Comparison of ENCODE assay signal across 18 cellular contexts in the genomic region with DNA sequence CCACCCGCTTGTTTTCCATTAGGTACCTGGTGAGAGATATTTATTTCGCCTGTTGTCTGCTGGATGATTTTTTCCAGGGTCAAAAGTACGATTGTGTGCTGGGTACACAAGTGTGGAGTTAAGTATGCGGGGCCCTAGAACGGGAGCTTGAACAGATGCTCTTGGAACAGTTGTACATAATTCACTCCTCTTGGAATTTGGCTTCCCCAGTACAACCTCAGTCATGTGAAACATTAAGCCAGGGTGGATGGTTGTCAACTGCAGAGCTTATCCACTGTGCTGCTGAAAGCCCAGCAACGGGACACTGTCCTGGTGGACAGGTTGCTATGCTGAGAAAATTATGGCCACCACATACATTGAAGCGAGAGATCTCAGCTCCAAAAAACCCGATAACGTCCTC.
DNase-seq lines count a peak whose midpoint lies in the region; ATAC-seq and TF ChIP-seq lines count a peak whose summit lies in the region.
"Had no signal": no experiment of that assay in that cellular context is flagged by ENCODE, and none has a peak within 500 bp of the region (broad histone marks: within the 10 kb centered on the region; RNA-seq: fewer than 3 reads in every experiment).

No MANE protein-coding gene starts in this region.

- ATAC-seq in Right ventricle myocardium superior (ENCODE audit: poor library complexity) (peak; percentile 87), left cardiac atrium (peak; percentile 18 to 40), GM21515 (IDR thresholded peaks at IDR 0.05; ENCODE audit: unreplicated experiment) (no peak), left colon (no peak)
- no peak for ATAC-seq in stimulated activated naive CD8-positive, alpha-beta T cell treated with anti-CD3 and anti-CD28 coated beads, Interleukin-15, Interleukin-2, amounts not matched to agents 100 U/mL and 50 U/mL, for 24 hours
- ATAC-seq: HCT116, Panc1 had no signal

- intact Hi-C loops in Right ventricle myocardium superior (cut with DNase I): no loop called here
- intact Hi-C loops in cardiac septum (cut with DNase I): no loop called here
- intact Hi-C loops in left cardiac atrium (cut with DNase I): loop anchor here in 1 of 2 donors (10.0 kb wide), 1 partner anchor 175 kb away; a partner anchor contains a TSS
- intact Hi-C loops in left colon (cut with DNase I, micrococcal nuclease): no loop called here

- H3K9me3 Mint-ChIP-seq in nephron progenitor cell (no peaks in the 10 kb centered on the region), type B pancreatic cell (peaks cover 4% of the 10 kb centered on the region)

- DNase-seq in Right ventricle myocardium superior: no peak
- no peak for DNase-seq in cardiac septum (ENCODE audit: low spot score)
- DNase-seq in left cardiac atrium: no peak
- DNase-seq in nephron progenitor cell: no peak
- DNase-seq in type B pancreatic cell (ENCODE audit: extremely low spot score, unreplicated experiment): no peak
- DNase-seq in stimulated activated naive CD8-positive, alpha-beta T cell treated with anti-CD3 and anti-CD28 coated beads, Interleukin-15, Interleukin-2, amounts not matched to agents 100 U/mL and 50 U/mL, for 24 hours: no peak
- DNase-seq in left colon: no peak
- DNase-seq: AML-193, Caco-2, DMS79, GM23248, KG1, NCI-H1048, NCI-H446 treated with DMSO at 0.1 percent for 48 hours, SHP77 treated with DMSO at 0.1 percent for 48 hours had no signal

- H3K36me3 Mint-ChIP-seq in nephron progenitor cell (ENCODE audit: low read depth) (no peaks in the 10 kb centered on the region), type B pancreatic cell (no peaks in the 10 kb centered on the region)

- peak overlapping the region; percentile 87 for H3K27ac Mint-ChIP-seq in nephron progenitor cell
- no peak overlapping the region for H3K27ac Mint-ChIP-seq in type B pancreatic cell

- H3K27me3 Mint-ChIP-seq in nephron progenitor cell (ENCODE audit: low read depth, poor library complexity): no peaks in the 10 kb centered on the region
- no peaks in the 10 kb centered on the region for H3K27me3 Mint-ChIP-seq in type B pancreatic cell

- no peak overlapping the region for H3K4me3 Mint-ChIP-seq in nephron progenitor cell
- H3K4me3 Mint-ChIP-seq in type B pancreatic cell: peak overlapping the region; percentile 3

- TF ChIP-seq CTCF in nephron progenitor cell (IDR thresholded peaks at IDR 0.05) (no peak), type B pancreatic cell (conservative IDR thresholded peaks at IDR 0.05) (no peak)

- peaks cover 84% of the 10 kb centered on the region for H3K4me1 Mint-ChIP-seq in nephron progenitor cell
- peaks cover 54% of the 10 kb centered on the region for H3K4me1 Mint-ChIP-seq in type B pancreatic cell (ENCODE audit: unreplicated experiment)

Comparison
In these comparisons a context has a peak if more than half of its experiments do, and no peak if none do; other contexts are left out.
1. ATAC-seq: peak in Right ventricle myocardium superior (single experiment) and left cardiac atrium (2 of 2); none in GM21515 (single experiment), stimulated activated naive CD8-positive, alpha-beta T cell treated with anti-CD3 and anti-CD28 coated beads, Interleukin-15, Interleukin-2, amounts not matched to agents 100 U/mL and 50 U/mL, for 24 hours (single experiment) and left colon (single experiment).